In the genomic region with DNA sequence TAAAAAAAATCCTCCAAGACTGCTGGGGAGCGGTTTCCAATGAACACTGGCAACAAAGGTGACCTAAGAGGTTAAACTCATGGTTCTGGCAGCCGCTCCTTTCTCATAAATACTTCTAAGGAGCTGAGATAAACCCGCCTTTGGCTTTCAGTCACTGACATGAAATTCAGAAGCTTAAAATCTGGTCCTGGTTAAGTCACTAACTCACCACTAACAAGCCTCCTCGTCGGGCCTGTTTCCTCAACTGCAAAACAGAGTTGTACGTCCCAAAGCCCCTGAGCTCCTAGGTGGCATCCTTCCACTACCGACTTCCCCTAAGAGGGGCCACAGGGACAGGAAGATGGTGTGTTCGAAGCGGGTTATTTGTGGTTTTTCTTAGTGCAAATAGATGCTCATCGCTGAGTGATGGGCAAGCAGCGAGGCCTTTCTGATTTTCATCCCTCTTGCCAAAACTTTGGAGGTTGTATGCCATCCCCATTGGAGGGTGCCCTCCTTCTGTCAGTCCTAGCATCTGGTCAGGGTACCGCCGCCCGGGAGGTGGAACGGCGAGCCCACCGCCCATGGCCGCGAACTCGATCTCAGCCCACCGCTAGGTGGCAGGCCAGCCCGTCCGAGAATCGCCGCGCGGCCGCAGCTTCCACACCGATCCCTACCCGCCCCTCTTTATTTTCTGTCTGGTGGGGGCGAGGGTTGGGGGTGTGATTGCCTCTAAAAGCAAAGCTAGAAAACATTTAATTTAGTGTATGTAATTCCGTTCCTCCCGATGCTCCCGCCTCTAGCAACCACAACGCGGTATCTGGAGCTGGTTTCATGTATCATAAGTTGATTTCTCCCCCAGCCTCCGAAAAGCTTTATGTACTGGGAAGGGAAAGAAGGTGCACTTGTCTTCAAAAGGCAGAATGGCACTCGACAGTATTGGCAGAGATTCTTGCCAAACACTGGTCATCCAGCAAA, we compare ENCODE assay signal across 8 cellular contexts. TPM values are rescaled to one million over a fixed set of nuclear protein-coding genes. Genes with fewer than 3 reads are reported as not detected.
DNase-seq lines count a peak whose midpoint lies in the region; ATAC-seq lines count a peak whose summit lies in the region.

No MANE protein-coding gene starts in this region.

- CTCF ChIA-PET in activated CD8-positive, alpha-beta T cell treated with anti-CD3 and anti-CD28 coated beads, Interleukin-2, amount 10 ng/mL, durations not matched to agents 7 days and 5 days (lab: Charles Lee) = interaction anchor here (0.5 to 7.9 kb wide), 192 partner anchors 9 to 1583 kb away, joined by 3 to 552 read pairs (median 5); partner anchors contain the start of genes LPP and RTP4

- peaks cover 27% of the 10 kb centered on the region for H3K36me3 Mint-ChIP-seq in activated CD8-positive, alpha-beta T cell treated with anti-CD3 and anti-CD28 coated beads, Interleukin-2, amount 10 ng/mL, durations not matched to agents 7 days and 5 days (ENCODE audit: low read depth)

- peak overlapping the region; percentile 100 for H3K27ac Mint-ChIP-seq in activated CD8-positive, alpha-beta T cell treated with anti-CD3 and anti-CD28 coated beads, Interleukin-2, amount 10 ng/mL, durations not matched to agents 7 days and 5 days

- no peaks in the 10 kb centered on the region for H3K27me3 Mint-ChIP-seq in activated CD8-positive, alpha-beta T cell treated with anti-CD3 and anti-CD28 coated beads, Interleukin-2, amount 10 ng/mL, durations not matched to agents 7 days and 5 days (ENCODE audit: low read depth)

- peaks cover 53% of the 10 kb centered on the region for H3K4me1 Mint-ChIP-seq in activated CD8-positive, alpha-beta T cell treated with anti-CD3 and anti-CD28 coated beads, Interleukin-2, amount 10 ng/mL, durations not matched to agents 7 days and 5 days (ENCODE audit: low read depth)

- peak; percentile 14 for DNase-seq in NCI-H2029 treated with DMSO at 0.1 percent for 48 hours (lab: John Stamatoyannopoulos, UW)
- no peak for DNase-seq in NCI-H2029 (lab: John Stamatoyannopoulos, UW)
- DNase-seq in NCI-H345 treated with DMSO at 0.1 percent for 48 hours (lab: John Stamatoyannopoulos, UW; ENCODE audit: unreplicated experiment) = peak; percentile 92
- DNase-seq in activated CD8-positive, alpha-beta T cell treated with anti-CD3 and anti-CD28 coated beads, Interleukin-2, amount 10 ng/mL, durations not matched to agents 7 days and 5 days = peak; percentile 78
- peak; percentile 39 for DNase-seq in effector CD8-positive, alpha-beta T cell (lab: John Stamatoyannopoulos, UW)
- peak; percentile 62 to 65 for DNase-seq in lung microvascular endothelial cell (ENCODE audit: low read depth in 2 of 2)
- peak; percentile 74 for DNase-seq in stimulated activated CD4-positive, alpha-beta T cell treated with anti-CD3 and anti-CD28 coated beads, Interleukin-4, amount 100 ng/mL, for 24 hours

- POLR2A ChIA-PET in activated CD8-positive, alpha-beta T cell treated with anti-CD3 and anti-CD28 coated beads, Interleukin-2, amount 10 ng/mL, durations not matched to agents 7 days and 5 days (lab: Charles Lee) = interaction anchor here (0.5 to 4.0 kb wide), 20 partner anchors 9 to 1619 kb away, joined by 3 to 40 read pairs (median 6); partner anchors contain the start of gene LPP

- peak overlapping the region; percentile 100 for H3K4me3 Mint-ChIP-seq in activated CD8-positive, alpha-beta T cell treated with anti-CD3 and anti-CD28 coated beads, Interleukin-2, amount 10 ng/mL, durations not matched to agents 7 days and 5 days

- H3K9me3 Mint-ChIP-seq in activated CD8-positive, alpha-beta T cell treated with anti-CD3 and anti-CD28 coated beads, Interleukin-2, amount 10 ng/mL, durations not matched to agents 7 days and 5 days (ENCODE audit: insufficient read depth) = no peaks in the 10 kb centered on the region

- ATAC-seq in activated CD8-positive, alpha-beta T cell treated with anti-CD3 and anti-CD28 coated beads, Interleukin-2, amount 10 ng/mL, durations not matched to agents 7 days and 5 days = peak; percentile 5
- no peak for ATAC-seq in GM19463 (IDR thresholded peaks at IDR 0.05; ENCODE audit: unreplicated experiment)

RNA-seq across cellular contexts. Expression of gene BCL6, which starts 4.5 kb away (rescaled TPM):
- 10 to 100 TPM; 11.8 to 12.6 TPM for total RNA-seq in activated CD8-positive, alpha-beta T cell treated with anti-CD3 and anti-CD28 coated beads, Interleukin-2, amount 10 ng/mL, durations not matched to agents 7 days and 5 days
- 1.5 and 1.8 TPM in 2 replicates for total RNA-seq in lung microvascular endothelial cell

RNA-seq across cellular contexts. Expression of gene RTP2, which starts 38.4 kb away (rescaled TPM):
- not detected for total RNA-seq in activated CD8-positive, alpha-beta T cell treated with anti-CD3 and anti-CD28 coated beads, Interleukin-2, amount 10 ng/mL, durations not matched to agents 7 days and 5 days
- not detected in 2 replicates for total RNA-seq in lung microvascular endothelial cell
